Comparison of ENCODE assay signal across 9 cellular contexts in the genomic region with DNA sequence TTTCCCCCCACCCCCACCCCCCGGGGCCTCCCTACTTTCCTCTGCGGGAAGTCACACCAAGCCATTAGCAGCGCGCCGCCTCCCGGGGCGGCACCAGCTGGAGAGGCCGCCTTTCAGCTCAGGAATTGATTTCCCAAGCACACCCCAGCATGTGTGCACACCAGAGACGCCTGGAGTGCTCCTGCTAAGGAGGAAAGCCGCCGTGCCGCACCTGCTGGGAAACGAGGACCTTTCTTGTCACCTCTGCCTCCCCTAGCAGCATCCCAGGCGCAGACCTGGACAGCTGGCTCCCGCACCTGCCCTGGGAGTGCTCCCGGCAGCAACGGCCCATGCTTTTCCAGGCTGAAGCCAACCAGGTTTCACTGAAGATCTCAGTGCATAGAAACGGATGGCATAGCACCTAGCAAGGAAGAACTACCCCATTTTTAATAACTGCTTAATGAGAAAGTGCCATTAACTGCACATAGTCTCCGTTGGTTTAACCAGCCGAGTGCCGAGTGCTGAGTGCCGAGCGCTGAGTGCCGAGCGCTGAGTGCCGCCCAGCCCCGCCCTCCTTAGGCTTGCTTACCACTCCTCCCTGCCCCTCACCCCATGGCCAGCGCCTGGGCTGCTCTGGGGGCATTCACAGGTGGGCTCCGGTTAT.
DNase-seq lines count a peak whose midpoint lies in the region; ATAC-seq, FAIRE-seq and TF ChIP-seq lines count a peak whose summit lies in the region.
"Had no signal": no experiment of that assay in that cellular context is flagged by ENCODE, and none has a peak within 500 bp of the region (broad histone marks: within the 10 kb centered on the region; RNA-seq: fewer than 3 reads in every experiment).

No MANE protein-coding gene starts in this region.

- H3K4me3 ChIP-seq in BJ (ENCODE audit: low read depth, low read length) (peak overlapping the region; percentile 10), brain microvascular endothelial cell (ENCODE audit: low read depth, low read length) (peak overlapping the region; percentile 44), keratinocyte (ENCODE audit: control insufficient read depth in 2 of 3, extremely low read depth in 1 of 3, insufficient read depth in 2 of 3, low read depth in 1 of 3, low read length in 3 of 3) (peak overlapping the region; percentile 4 to 73 (median 30))

- peaks cover 3% of the 10 kb centered on the region for H3K4me1 ChIP-seq in keratinocyte (ENCODE audit: control insufficient read depth, extremely low read depth, insufficient read depth, low read length)

- H3K9me1 ChIP-seq in keratinocyte (ENCODE audit: control insufficient read depth, extremely low read depth, insufficient read depth, low read length): no peaks in the 10 kb centered on the region

- H3K9ac ChIP-seq in keratinocyte (ENCODE audit: control insufficient read depth, extremely low read depth, insufficient read depth, low read length): no peak overlapping the region

- peak overlapping the region; percentile 30 for H3K4me3 Mint-ChIP-seq in stimulated activated memory B cell treated with anti-CD40 and anti-IgM and Interleukin-4, amounts not matched to agents 10 μg/mL and 1 μg/mL and 100 μg/mL, for 72 hours
- H3K4me3 Mint-ChIP-seq in effector memory CD8-positive, alpha-beta T cell: no peak overlapping the region

- H3K36me3 ChIP-seq in BJ (ENCODE audit: control insufficient read depth, insufficient read depth, low read length) (no peaks in the 10 kb centered on the region), brain microvascular endothelial cell (replicated peaks) (no peaks in the 10 kb centered on the region), keratinocyte (ENCODE audit: control insufficient read depth in 2 of 2, extremely low read depth in 1 of 2, insufficient read depth in 2 of 2, low read length in 2 of 2) (no peaks in the 10 kb centered on the region)

- no peak overlapping the region for H3K27ac ChIP-seq in brain microvascular endothelial cell
- H3K27ac ChIP-seq in keratinocyte (ENCODE audit: control insufficient read depth, insufficient read depth, low read length): no peak overlapping the region

- CTCF ChIA-PET in BJ (lab: Yijun Ruan, JAX): interaction anchor here (0.6 to 1.3 kb wide), 4 partner anchors 11 to 367 kb away, joined by 3 read pairs; no protein-coding TSS in a partner anchor

- H3K79me2 ChIP-seq in keratinocyte (ENCODE audit: control insufficient read depth, insufficient read depth, low read length): no peaks in the 10 kb centered on the region

- H3K27me3 ChIP-seq in BJ (ENCODE audit: control insufficient read depth, insufficient read depth, low read length): peaks cover 9% of the 10 kb centered on the region
- H3K27me3 ChIP-seq in brain microvascular endothelial cell (replicated peaks): peaks cover 4% of the 10 kb centered on the region
- H3K27me3 ChIP-seq in keratinocyte (ENCODE audit: control insufficient read depth, extremely low read depth, insufficient read depth, low read length): peaks cover 31% of the 10 kb centered on the region

- ATAC-seq in stimulated activated memory B cell treated with anti-CD40 and anti-IgM and Interleukin-4, amounts not matched to agents 10 μg/mL and 1 μg/mL and 100 μg/mL, for 72 hours: no peak
- ATAC-seq in GM18858 (IDR thresholded peaks at IDR 0.05; ENCODE audit: unreplicated experiment): no peak
- no peak for ATAC-seq in effector memory CD8-positive, alpha-beta T cell (replicated peaks)

- DNase-seq in BJ (ENCODE audit: low read depth): no peak
- peak; percentile 99 for DNase-seq in NCI-H146 (lab: John Stamatoyannopoulos, UW)
- DNase-seq in brain microvascular endothelial cell: peak; percentile 12
- DNase-seq in keratinocyte (ENCODE audit: low read depth, low spot score): no peak
- DNase-seq in NCI-H2196 (lab: John Stamatoyannopoulos, UW; ENCODE audit: unreplicated experiment): no peak
- DNase-seq in effector memory CD8-positive, alpha-beta T cell: no peak

- in situ Hi-C loops in brain microvascular endothelial cell (cut with HindIII; ENCODE audit: low pct_ligation_motif_present, low sequenced_read_pairs): no loop called here

- H3K9me3 ChIP-seq in keratinocyte (ENCODE audit: control insufficient read depth, low read depth, low read length): no peaks in the 10 kb centered on the region

- no peaks in the 10 kb centered on the region for H4K20me1 ChIP-seq in keratinocyte (ENCODE audit: control insufficient read depth, extremely low read depth, insufficient read depth, low read length)

- peaks cover 24% of the 10 kb centered on the region for H3K27me3 Mint-ChIP-seq in stimulated activated memory B cell treated with anti-CD40 and anti-IgM and Interleukin-4, amounts not matched to agents 10 μg/mL and 1 μg/mL and 100 μg/mL, for 72 hours
- H3K27me3 Mint-ChIP-seq in effector memory CD8-positive, alpha-beta T cell: peaks cover 43 to 58% of the 10 kb centered on the region in 2 donors

- peak overlapping the region; percentile 91 for H3K4me2 ChIP-seq in keratinocyte (ENCODE audit: control insufficient read depth, extremely low read depth, insufficient read depth, low read depth, low read length)

- no peak overlapping the region for H3K27ac Mint-ChIP-seq in stimulated activated memory B cell treated with anti-CD40 and anti-IgM and Interleukin-4, amounts not matched to agents 10 μg/mL and 1 μg/mL and 100 μg/mL, for 72 hours
- H3K27ac Mint-ChIP-seq in effector memory CD8-positive, alpha-beta T cell: peak overlapping the region in 1 of 2 donors; percentile 51
- H3K27ac Mint-ChIP-seq: activated naive CD4-positive, alpha-beta T cell treated with anti-CD3 and anti-CD28 coated beads, Interleukin-2, amount 50 U/mL, for 72 hours had no signal

- dilution Hi-C loops in keratinocyte (cut with MboI; ENCODE audit: extremely low pct_ligation_motif_present, low sequenced_read_pairs): no loop called here

- FAIRE-seq in keratinocyte (lab: Jason Lieb, UNC): no peak

- POLR2A ChIA-PET in BJ (lab: Charles Lee): no interaction called here

- no peaks in the 10 kb centered on the region for H3K36me3 Mint-ChIP-seq in stimulated activated memory B cell treated with anti-CD40 and anti-IgM and Interleukin-4, amounts not matched to agents 10 μg/mL and 1 μg/mL and 100 μg/mL, for 72 hours
- H3K36me3 Mint-ChIP-seq in effector memory CD8-positive, alpha-beta T cell (ENCODE audit: insufficient read depth): no peaks in the 10 kb centered on the region
- H3K36me3 Mint-ChIP-seq: activated naive CD4-positive, alpha-beta T cell treated with anti-CD3 and anti-CD28 coated beads, Interleukin-2, amount 50 U/mL, for 72 hours had no signal

- TF ChIP-seq CTCF in BJ (IDR thresholded peaks at IDR 0.05; ENCODE audit: insufficient read depth, low read depth, low read length): no peak
- peak; percentile 4 for TF ChIP-seq CTCF in brain microvascular endothelial cell (IDR thresholded peaks at IDR 0.05; ENCODE audit: low read depth, low read length, missing control alignments)
- TF ChIP-seq CTCF in keratinocyte (optimal IDR thresholded peaks at IDR 0.05 in 1 of 3, IDR thresholded peaks at IDR 0.05 in 1 of 3, conservative IDR thresholded peaks at IDR 0.05 in 1 of 3; ENCODE audit: extremely low read depth in 1 of 3, insufficient read depth in 2 of 3, low read length in 3 of 3): peak in 1 of 3 experiments; percentile 10

- peak overlapping the region; percentile 1 for H2AFZ ChIP-seq in keratinocyte (ENCODE audit: control insufficient read depth, low read length)

- peaks cover 13% of the 10 kb centered on the region for H3K4me1 Mint-ChIP-seq in stimulated activated memory B cell treated with anti-CD40 and anti-IgM and Interleukin-4, amounts not matched to agents 10 μg/mL and 1 μg/mL and 100 μg/mL, for 72 hours
- no peaks in the 10 kb centered on the region for H3K4me1 Mint-ChIP-seq in effector memory CD8-positive, alpha-beta T cell (ENCODE audit: low read depth in 2 of 2)

- peaks cover 6% of the 10 kb centered on the region for H3K9me3 Mint-ChIP-seq in stimulated activated memory B cell treated with anti-CD40 and anti-IgM and Interleukin-4, amounts not matched to agents 10 μg/mL and 1 μg/mL and 100 μg/mL, for 72 hours
- no peaks in the 10 kb centered on the region for H3K9me3 Mint-ChIP-seq in effector memory CD8-positive, alpha-beta T cell
- H3K9me3 Mint-ChIP-seq: activated naive CD4-positive, alpha-beta T cell treated with anti-CD3 and anti-CD28 coated beads, Interleukin-2, amount 50 U/mL, for 72 hours had no signal

Comparison
In these comparisons a context has a peak if more than half of its experiments do, and no peak if none do; other contexts are left out.
1. DNase-seq: peak in NCI-H146 (single experiment) and brain microvascular endothelial cell (single experiment); none in BJ (single experiment), keratinocyte (single experiment), NCI-H2196 (single experiment) and effector memory CD8-positive, alpha-beta T cell (0 of 3).
2. Peak in every context shown above with its lines, with median percentiles within 50 percentile points of each other: H3K4me3 ChIP-seq.